ENCODE assay signal across 13 cellular contexts in genomic region chr2:129483366-129483765, GRCh38.
A peak's percentile ranks its signal among the peaks of the same experiment; 100 is the strongest.
DNase-seq lines count a peak whose midpoint lies in the region; ATAC-seq lines count a peak whose summit lies in the region.
"Had no signal": no experiment of that assay in that cellular context is flagged by ENCODE, and none has a peak within 500 bp of the region (broad histone marks: within the 10 kb centered on the region; RNA-seq: fewer than 3 reads in every experiment).

No MANE protein-coding gene starts in this region.

- peaks cover 1 to 2% of the 10 kb centered on the region in 2 donors for H3K9me3 Mint-ChIP-seq in activated T-cell treated with anti-CD3 and anti-CD28 coated beads, Interleukin-2, amount 50 U/mL, for 72 hours
- H3K9me3 Mint-ChIP-seq: type B pancreatic cell had no signal

- DNase-seq in mucosa of gallbladder (ENCODE audit: low spot score): peak; percentile 29
- no peak for DNase-seq in NCI-H1436 (lab: John Stamatoyannopoulos, UW)
- DNase-seq in activated CD4-positive, alpha-beta T cell treated with anti-CD3 and anti-CD28 coated beads, Interleukin-2, amount 50 U/mL, for 1 hour: no peak
- DNase-seq in stimulated activated CD4-positive, alpha-beta T cell treated with anti-CD3 and anti-CD28 coated beads, Interleukin-4, amount 100 ng/mL, for 24 hours: no peak
- DNase-seq in activated T-cell treated with anti-CD3 and anti-CD28 coated beads, Interleukin-2, amount 50 U/mL, for 72 hours: no peak
- DNase-seq: activated gamma-delta T cell, foreskin fibroblast, left lung, NCI-H1092 had no signal

- H3K4me3 Mint-ChIP-seq in activated T-cell treated with anti-CD3 and anti-CD28 coated beads, Interleukin-2, amount 50 U/mL, for 72 hours: no peak overlapping the region
- H3K4me3 Mint-ChIP-seq: type B pancreatic cell had no signal

- no peak overlapping the region for H3K27ac Mint-ChIP-seq in activated T-cell treated with anti-CD3 and anti-CD28 coated beads, Interleukin-2, amount 50 U/mL, for 72 hours
- H3K27ac Mint-ChIP-seq: type B pancreatic cell had no signal

- H3K4me1 Mint-ChIP-seq in activated T-cell treated with anti-CD3 and anti-CD28 coated beads, Interleukin-2, amount 50 U/mL, for 72 hours (ENCODE audit: low read depth): no peaks in the 10 kb centered on the region

- no peaks in the 10 kb centered on the region for H3K36me3 Mint-ChIP-seq in activated T-cell treated with anti-CD3 and anti-CD28 coated beads, Interleukin-2, amount 50 U/mL, for 72 hours (ENCODE audit: insufficient read depth in 2 of 2)
- H3K36me3 Mint-ChIP-seq: type B pancreatic cell had no signal

- ATAC-seq in GM18868 (IDR thresholded peaks at IDR 0.05; ENCODE audit: unreplicated experiment) (peak; percentile 93), HG02642 (IDR thresholded peaks at IDR 0.05; ENCODE audit: poor library complexity, unreplicated experiment) (peak; percentile 76), HG03575 (IDR thresholded peaks at IDR 0.05; ENCODE audit: extremely low read depth, insufficient number of reproducible peaks, low FRiP score, unreplicated experiment) (peak; percentile 73)
- ATAC-seq in activated T-cell treated with anti-CD3 and anti-CD28 coated beads, Interleukin-2, amount 50 U/mL, for 72 hours (replicated peaks in 1 of 2): no peak
- ATAC-seq: left lung had no signal

- no peaks in the 10 kb centered on the region for H3K27me3 Mint-ChIP-seq in activated T-cell treated with anti-CD3 and anti-CD28 coated beads, Interleukin-2, amount 50 U/mL, for 72 hours (ENCODE audit: low read depth)

Comparison
In these comparisons a context has a peak if more than half of its experiments do, and no peak if none do; other contexts are left out.
1. ATAC-seq: peak in GM18868 (single experiment), HG02642 (single experiment) and HG03575 (single experiment); none in activated T-cell treated with anti-CD3 and anti-CD28 coated beads, Interleukin-2, amount 50 U/mL, for 72 hours (0 of 2).